ENCODE assay signal across 35 cellular contexts in the genomic region with DNA sequence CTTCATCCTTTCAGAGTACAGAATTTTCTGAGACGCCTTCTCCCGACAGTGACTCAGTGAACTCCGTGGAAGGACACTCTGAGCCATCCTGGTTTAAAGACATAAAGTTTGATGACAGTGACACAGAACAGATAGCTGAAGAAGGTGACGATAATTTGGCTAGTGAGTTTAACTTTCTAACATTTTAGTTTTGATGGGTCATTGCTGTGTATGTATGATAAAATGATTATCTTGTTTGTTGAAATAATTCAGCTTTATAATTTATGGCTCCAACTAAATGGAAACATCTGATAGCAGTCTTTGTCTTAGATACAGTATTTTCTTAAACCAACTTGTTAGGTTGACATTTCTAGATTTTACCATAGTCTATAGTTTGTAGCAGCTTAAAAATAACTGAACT.
"Had no signal": no experiment of that assay in that cellular context is flagged by ENCODE, and none has a peak within 500 bp of the region (broad histone marks: within the 10 kb centered on the region; RNA-seq: fewer than 3 reads in every experiment).

No MANE protein-coding gene starts in this region.

- H3K4me3 ChIP-seq: MG63 had no signal

- DNase-seq: Karpas-422, Kasumi-1, KG1, MG63, MM.1S, MV-4-11, NCI-H1092, NCI-H1092 treated with DMSO at 0.1 percent for 48 hours, NCI-H1105, NCI-H1105 treated with DMSO at 0.1 percent for 48 hours, NCI-H1417, NCI-H1417 treated with DMSO at 0.1 percent for 48 hours, NCI-H1436, NCI-H1436 treated with DMSO at 0.1 percent for 48 hours, NCI-H146, NCI-H1694, NCI-H1694 treated with DMSO at 0.1 percent for 48 hours, NCI-H187, NCI-H187 treated with DMSO at 0.1 percent for 48 hours, NCI-H1930, NCI-H2029, NCI-H2029 treated with DMSO at 0.1 percent for 48 hours, NCI-H2081, NCI-H2081 treated with DMSO at 0.1 percent for 48 hours, NCI-H2107, NCI-H2171 treated with DMSO at 0.1 percent for 48 hours, NCI-H2227 treated with DMSO at 0.1 percent for 48 hours, NCI-H226, NCI-H345, NCI-H446, NCI-H446 treated with DMSO at 0.1 percent for 48 hours, NCI-H510A, NCI-H510A treated with DMSO at 0.1 percent for 48 hours, NCI-H524 had no signal

- H3K4me2 ChIP-seq: KMS-11 had no signal

- H3K9me3 ChIP-seq: MG63 had no signal

- H3K9ac ChIP-seq: KMS-11 had no signal

- H3K27me3 ChIP-seq: MG63 had no signal

- H3K27ac ChIP-seq: KMS-11 had no signal
